Comparison of ENCODE assay signal across 23 cellular contexts in the genomic region with DNA sequence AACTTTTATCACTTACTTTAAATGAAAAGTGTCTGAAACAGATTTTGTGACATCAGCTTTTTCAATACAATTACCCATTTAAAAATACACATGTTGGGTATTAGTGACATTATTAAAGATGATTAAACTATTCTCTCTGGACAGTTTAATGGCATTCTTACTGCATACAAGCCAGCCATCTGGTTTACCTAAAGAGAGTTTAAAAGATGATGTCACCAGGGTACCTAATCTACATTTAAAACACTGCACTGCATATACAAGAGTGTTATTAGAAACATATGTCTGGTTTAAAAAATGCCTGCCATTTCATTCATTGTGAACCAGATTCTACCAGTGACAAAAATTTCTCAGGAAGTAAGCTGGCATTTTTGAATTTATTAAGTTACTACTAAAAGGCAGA.
"Had no signal": no experiment of that assay in that cellular context is flagged by ENCODE, and none has a peak within 500 bp of the region (broad histone marks: within the 10 kb centered on the region; RNA-seq: fewer than 3 reads in every experiment).

No MANE protein-coding gene starts in this region.

- H3K4me1 Mint-ChIP-seq: activated naive CD4-positive, alpha-beta T cell treated with anti-CD3 and anti-CD28 coated beads, Interleukin-2, amount 50 U/mL, for 24 hours; central memory CD8-positive, alpha-beta T cell; WTC11 had no signal

- ATAC-seq: activated CD8-positive, alpha-beta T cell treated with anti-CD3 and anti-CD28 coated beads, Interleukin-2, amount 10 ng/mL, durations not matched to agents 7 days and 5 days; K562; WTC11 had no signal

- H3K27me3 Mint-ChIP-seq: activated naive CD4-positive, alpha-beta T cell treated with anti-CD3 and anti-CD28 coated beads, Interleukin-2, amount 50 U/mL, for 24 hours; brain; central memory CD8-positive, alpha-beta T cell had no signal

- DNase-seq: activated CD4-positive, alpha-beta T cell treated with anti-CD3 and anti-CD28 coated beads for 48 hours; activated CD4-positive, alpha-beta T cell treated with anti-CD3 and anti-CD28 coated beads, Interleukin-2, amount 50 U/mL, for 4 hours; activated CD4-positive, CD25-positive, alpha-beta regulatory T cell treated with anti-CD3 and anti-CD28 coated beads, Interleukin-2, amount 50 U/mL, for 72 hours; activated CD8-positive, alpha-beta memory T cell treated with anti-CD3 and anti-CD28 coated beads, Interleukin-2, amount 50 U/mL, for 48 hours; activated CD8-positive, alpha-beta T cell treated with anti-CD3 and anti-CD28 coated beads, Interleukin-2, amount 10 ng/mL, durations not matched to agents 7 days and 5 days; activated T-cell treated with anti-CD3 and anti-CD28 coated beads, Interleukin-2, amount 50 U/mL, for 1 hour; amniotic stem cell; Karpas-422; MM.1S; NCI-H1105; NCI-H1436; NCI-H1694 treated with DMSO at 0.1 percent for 48 hours; NCI-H2029 treated with DMSO at 0.1 percent for 48 hours; NCI-H446; Peyer's patch; Right ventricle myocardium superior; SW 1271 had no signal

- H3K36me3 ChIP-seq: Peyer's patch had no signal

- H3K4me3 ChIP-seq: K562, Peyer's patch had no signal

- H3K4me3 Mint-ChIP-seq: activated CD8-positive, alpha-beta T cell treated with anti-CD3 and anti-CD28 coated beads, Interleukin-2, amount 10 ng/mL, durations not matched to agents 7 days and 5 days; activated naive CD4-positive, alpha-beta T cell treated with anti-CD3 and anti-CD28 coated beads, Interleukin-2, amount 50 U/mL, for 24 hours; brain; central memory CD8-positive, alpha-beta T cell; WTC11 had no signal

- H3K27me3 ChIP-seq: Peyer's patch had no signal

- H3K36me3 Mint-ChIP-seq: activated naive CD4-positive, alpha-beta T cell treated with anti-CD3 and anti-CD28 coated beads, Interleukin-2, amount 50 U/mL, for 24 hours; brain; WTC11 had no signal

- H3K27ac Mint-ChIP-seq: activated CD8-positive, alpha-beta T cell treated with anti-CD3 and anti-CD28 coated beads, Interleukin-2, amount 10 ng/mL, durations not matched to agents 7 days and 5 days; activated naive CD4-positive, alpha-beta T cell treated with anti-CD3 and anti-CD28 coated beads, Interleukin-2, amount 50 U/mL, for 24 hours; brain; WTC11 had no signal

- H3K27ac ChIP-seq: Peyer's patch, RWPE1 had no signal

- H3K4me1 ChIP-seq: Peyer's patch had no signal

- H3K9me3 ChIP-seq: Peyer's patch had no signal
